In the genomic region with DNA sequence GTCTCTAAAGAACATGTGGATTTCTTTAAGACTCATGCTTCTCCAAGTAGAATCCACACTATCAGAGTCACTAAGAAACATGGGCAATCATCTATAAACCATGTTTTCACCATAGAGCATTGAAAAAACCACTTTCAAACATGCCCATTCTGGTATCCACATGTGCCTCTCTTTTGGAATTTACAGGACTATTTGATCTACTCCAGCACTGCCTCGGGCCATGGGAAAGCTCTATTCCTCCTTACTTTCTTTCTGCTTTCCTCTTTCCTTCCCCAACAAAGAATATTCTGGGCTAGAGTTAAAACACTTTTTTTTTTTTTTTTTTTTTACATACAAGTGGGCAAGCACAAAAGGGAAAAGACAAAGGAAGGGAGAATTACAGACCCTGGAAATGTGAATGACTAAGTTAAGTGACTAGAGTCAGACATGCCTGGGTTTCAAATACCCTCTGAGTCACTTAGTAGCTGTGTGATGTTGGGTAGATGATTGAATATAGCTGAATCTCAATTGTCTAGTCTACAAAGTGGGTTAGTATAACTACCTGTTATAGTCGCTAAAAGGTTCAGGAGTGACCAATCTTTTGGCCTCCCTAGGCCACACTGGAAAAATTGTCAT, we compare ENCODE assay signal across 1 cellular context.
TF ChIP-seq lines count a peak whose summit lies in the region.

No MANE protein-coding gene starts in this region.

TF ChIP-seq in SK-N-SH treated with all-trans-retinoic acid at 6 μM for 48 hours, 23 proteins besides CTCF, POLR2A, EP300 and RAD21 (continued from another document):
- TF ChIP-seq TCF4 (CRISPR knock-in tag; IDR thresholded peaks at IDR 0.05; ENCODE audit: borderline replicate concordance) = no peak
- TF ChIP-seq ZFP30 (CRISPR knock-in tag; IDR thresholded peaks at IDR 0.05) = no peak
- TF ChIP-seq ZC3H10 (CRISPR knock-in tag; IDR thresholded peaks at IDR 0.05) = no peak
- TF ChIP-seq, protein P1, sequence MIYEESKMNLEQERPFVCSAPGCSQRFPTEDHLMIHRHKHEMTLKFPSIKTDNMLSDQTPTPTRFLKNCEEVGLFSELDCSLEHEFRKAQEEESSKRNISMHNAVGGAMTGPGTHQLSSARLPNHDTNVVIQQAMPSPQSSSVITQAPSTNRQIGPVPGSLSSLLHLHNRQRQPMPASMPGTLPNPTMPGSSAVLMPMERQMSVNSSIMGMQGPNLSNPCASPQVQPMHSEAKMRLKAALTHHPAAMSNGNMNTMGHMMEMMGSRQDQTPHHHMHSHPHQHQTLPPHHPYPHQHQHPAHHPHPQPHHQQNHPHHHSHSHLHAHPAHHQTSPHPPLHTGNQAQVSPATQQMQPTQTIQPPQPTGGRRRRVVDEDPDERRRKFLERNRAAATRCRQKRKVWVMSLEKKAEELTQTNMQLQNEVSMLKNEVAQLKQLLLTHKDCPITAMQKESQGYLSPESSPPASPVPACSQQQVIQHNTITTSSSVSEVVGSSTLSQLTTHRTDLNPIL (CRISPR knock-in tag; IDR thresholded peaks at IDR 0.05; ENCODE audit: low read depth) = no peak
- no peak for TF ChIP-seq ISL1 (CRISPR knock-in tag; IDR thresholded peaks at IDR 0.05)
